1 cellular context compared by ENCODE assay signal in genomic region chr16:30761928-30762902, GRCh38.
TF ChIP-seq lines count a peak whose summit lies in the region.

Gene CFAP119, minus strand, starts transcription at chr16:30762062. Its CDS starts 314 bp downstream, at chr16:30761748.
Gene RNF40, plus strand, starts transcription at chr16:30762322. Its CDS starts 224 bp downstream, at chr16:30762546.

TF ChIP-seq in K562, 482 proteins besides CTCF, POLR2A, EP300 and RAD21 (continued from another document and continues in another):
- TF ChIP-seq RREB1 (CRISPR knock-in tag; IDR thresholded peaks at IDR 0.05) (0 out of 2 replicates have a peak, but pooled peaks have one; percentile 41), NR3C1 (CRISPR knock-in tag; IDR thresholded peaks at IDR 0.05) (no peak), FOXK2 (conservative IDR thresholded peaks at IDR 0.05 in 1 of 2, IDR thresholded peaks at IDR 0.05 in 1 of 2; ENCODE audit: low read depth in 2 of 2) (peak; percentile 52 to 59; a peak in 2 of 4 replicates), ZNF395 (CRISPR knock-in tag; IDR thresholded peaks at IDR 0.05) (0 out of 2 replicates have a peak, but pooled peaks have one; percentile 33), ZNF408 (CRISPR knock-in tag; IDR thresholded peaks at IDR 0.05; ENCODE audit: low read depth) (no peak), KLF16 (IDR thresholded peaks at IDR 0.05) (no peak), CBX3 (IDR thresholded peaks at IDR 0.05; ENCODE audit: borderline replicate concordance in 1 of 2, low read length in 2 of 2) (no peak), GABPA (tag; conservative IDR thresholded peaks at IDR 0.05; ENCODE audit: low read depth) (peak; percentile 83), HMGXB4 (CRISPR knock-in tag; IDR thresholded peaks at IDR 0.05) (no peak), ZNF253 (CRISPR knock-in tag; conservative IDR thresholded peaks at IDR 0.05) (no peak), HBP1 (CRISPR knock-in tag; IDR thresholded peaks at IDR 0.05) (no peak), ZNF511 (CRISPR knock-in tag; IDR thresholded peaks at IDR 0.05) (peak; percentile 68; the same call in 1 of the 2 replicates), ZNF431 (CRISPR knock-in tag; IDR thresholded peaks at IDR 0.05) (no peak), TFAM (CRISPR knock-in tag; conservative IDR thresholded peaks at IDR 0.05) (no peak), EWSR1 (IDR thresholded peaks at IDR 0.05; ENCODE audit: borderline replicate concordance, low read depth, partially characterized antibody) (no peak), MEF2D (tag; conservative IDR thresholded peaks at IDR 0.05; ENCODE audit: low read depth) (no peak), ZNF384 (IDR thresholded peaks at IDR 0.05; ENCODE audit: low read depth, low read length) (no peak), HMG20A (CRISPR knock-in tag; conservative IDR thresholded peaks at IDR 0.05) (no peak), ZNF57 (CRISPR knock-in tag; IDR thresholded peaks at IDR 0.05) (no peak), ZNF263 (CRISPR knock-in tag; IDR thresholded peaks at IDR 0.05; ENCODE audit: borderline replicate concordance) (peak; percentile 14; the same call in 1 of the 2 replicates), EHMT2 (IDR thresholded peaks at IDR 0.05) (no peak), FOXA3 (CRISPR knock-in tag; conservative IDR thresholded peaks at IDR 0.05 in 1 of 2, IDR thresholded peaks at IDR 0.05 in 1 of 2) (no peak), ZMIZ1 (IDR thresholded peaks at IDR 0.05; ENCODE audit: low read depth in 2 of 2, low read length in 2 of 2) (no peak; a peak in 1 of 4 replicates), ZKSCAN3 (CRISPR knock-in tag; IDR thresholded peaks at IDR 0.05) (no peak), ZNF124 (CRISPR knock-in tag; IDR thresholded peaks at IDR 0.05) (no peak), HDAC1 (IDR thresholded peaks at IDR 0.05) (peak in 1 of 2 experiments; percentile 99; a peak in 2 of 4 replicates), NEUROD1 (IDR thresholded peaks at IDR 0.05; ENCODE audit: borderline replicate concordance, low read depth, low read length, partially characterized antibody) (peak; percentile 33), NFRKB (IDR thresholded peaks at IDR 0.05; ENCODE audit: low read depth) (peak; percentile 65; the same call in 1 of the 2 replicates), ARID3B (CRISPR knock-in tag; IDR thresholded peaks at IDR 0.05; ENCODE audit: borderline replicate concordance) (no peak), PRPF4 (IDR thresholded peaks at IDR 0.05; ENCODE audit: insufficient read depth, low read depth, low read length, poor library complexity, severe bottlenecking) (no peak), BRD4 (IDR thresholded peaks at IDR 0.05) (no peak), THRA (IDR thresholded peaks at IDR 0.05) (no peak), EGR1 (conservative IDR thresholded peaks at IDR 0.05) (no peak)
- TF ChIP-seq, protein P1, sequence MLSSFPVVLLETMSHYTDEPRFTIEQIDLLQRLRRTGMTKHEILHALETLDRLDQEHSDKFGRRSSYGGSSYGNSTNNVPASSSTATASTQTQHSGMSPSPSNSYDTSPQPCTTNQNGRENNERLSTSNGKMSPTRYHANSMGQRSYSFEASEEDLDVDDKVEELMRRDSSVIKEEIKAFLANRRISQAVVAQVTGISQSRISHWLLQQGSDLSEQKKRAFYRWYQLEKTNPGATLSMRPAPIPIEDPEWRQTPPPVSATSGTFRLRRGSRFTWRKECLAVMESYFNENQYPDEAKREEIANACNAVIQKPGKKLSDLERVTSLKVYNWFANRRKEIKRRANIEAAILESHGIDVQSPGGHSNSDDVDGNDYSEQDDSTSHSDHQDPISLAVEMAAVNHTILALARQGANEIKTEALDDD (IDR thresholded peaks at IDR 0.05) = no peak
- TF ChIP-seq, protein P2, sequence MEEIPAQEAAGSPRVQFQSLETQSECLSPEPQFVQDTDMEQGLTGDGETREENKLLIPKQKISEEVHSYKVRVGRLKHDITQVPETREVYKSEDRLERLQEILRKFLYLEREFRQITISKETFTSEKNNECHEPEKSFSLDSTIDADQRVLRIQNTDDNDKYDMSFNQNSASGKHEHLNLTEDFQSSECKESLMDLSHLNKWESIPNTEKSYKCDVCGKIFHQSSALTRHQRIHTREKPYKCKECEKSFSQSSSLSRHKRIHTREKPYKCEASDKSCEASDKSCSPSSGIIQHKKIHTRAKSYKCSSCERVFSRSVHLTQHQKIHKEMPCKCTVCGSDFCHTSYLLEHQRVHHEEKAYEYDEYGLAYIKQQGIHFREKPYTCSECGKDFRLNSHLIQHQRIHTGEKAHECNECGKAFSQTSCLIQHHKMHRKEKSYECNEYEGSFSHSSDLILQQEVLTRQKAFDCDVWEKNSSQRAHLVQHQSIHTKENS (CRISPR knock-in tag; IDR thresholded peaks at IDR 0.05) = no peak
- TF ChIP-seq, protein P3, sequence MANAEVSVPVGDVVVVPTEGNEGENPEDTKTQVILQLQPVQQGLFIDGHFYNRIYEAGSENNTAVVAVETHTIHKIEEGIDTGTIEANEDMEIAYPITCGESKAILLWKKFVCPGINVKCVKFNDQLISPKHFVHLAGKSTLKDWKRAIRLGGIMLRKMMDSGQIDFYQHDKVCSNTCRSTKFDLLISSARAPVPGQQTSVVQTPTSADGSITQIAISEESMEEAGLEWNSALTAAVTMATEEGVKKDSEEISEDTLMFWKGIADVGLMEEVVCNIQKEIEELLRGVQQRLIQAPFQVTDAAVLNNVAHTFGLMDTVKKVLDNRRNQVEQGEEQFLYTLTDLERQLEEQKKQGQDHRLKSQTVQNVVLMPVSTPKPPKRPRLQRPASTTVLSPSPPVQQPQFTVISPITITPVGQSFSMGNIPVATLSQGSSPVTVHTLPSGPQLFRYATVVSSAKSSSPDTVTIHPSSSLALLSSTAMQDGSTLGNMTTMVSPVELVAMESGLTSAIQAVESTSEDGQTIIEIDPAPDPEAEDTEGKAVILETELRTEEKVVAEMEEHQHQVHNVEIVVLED (CRISPR knock-in tag; IDR thresholded peaks at IDR 0.05) = peak; percentile 71
